ENCODE assay signal across 13 cellular contexts in genomic region chr10:102620615-102621417, GRCh38. TPM values are rescaled to one million over a fixed set of nuclear protein-coding genes. Genes with fewer than 3 reads are reported as not detected.
DNase-seq lines count a peak whose midpoint lies in the region; TF ChIP-seq lines count a peak whose summit lies in the region.
"Had no signal": no experiment of that assay in that cellular context is flagged by ENCODE, and none has a peak within 500 bp of the region (broad histone marks: within the 10 kb centered on the region; RNA-seq: fewer than 3 reads in every experiment).

No MANE protein-coding gene starts in this region.

- no CpG with 5 or more reads among the region's 14 CpGs for WGBS in trophoblast cell (ENCODE audit: extremely low coverage, insufficient coverage, insufficient read length)

- POLR2A ChIA-PET in activated CD4-positive, alpha-beta T cell treated with anti-CD3 and anti-CD28 coated beads, Interleukin-2, amount 10 ng/mL, durations not matched to agents 7 days and 5 days (lab: Charles Lee), result no interaction called here

- no peak overlapping the region for H3K9ac ChIP-seq in trophoblast cell (ENCODE audit: low read length)

- no peaks in the 10 kb centered on the region for H3K27me3 ChIP-seq in trophoblast cell (ENCODE audit: insufficient read depth, low read length)
- no peaks in the 10 kb centered on the region for H3K27me3 ChIP-seq in uterus
- H3K27me3 ChIP-seq: right lobe of liver had no signal

- peak overlapping the region; percentile 16 for H3K18ac ChIP-seq in trophoblast cell (ENCODE audit: low read length)

- H3K4me1 ChIP-seq in trophoblast cell (ENCODE audit: control insufficient read depth in 1 of 2, insufficient read depth in 2 of 2, low read length in 2 of 2) (peaks cover 29 to 38% of the 10 kb centered on the region in 2 experiments), uterus (no peaks in the 10 kb centered on the region)

- H2BK5ac ChIP-seq in trophoblast cell (ENCODE audit: low read depth, low read length, poor library complexity), result peak overlapping the region; percentile 20

- CTCF ChIA-PET in activated CD4-positive, alpha-beta T cell treated with anti-CD3 and anti-CD28 coated beads, Interleukin-2, amount 10 ng/mL, durations not matched to agents 7 days and 5 days (lab: Charles Lee), result interaction anchor here (0.5 kb wide), 1 partner anchor 600 kb away, joined by 3 read pairs; no protein-coding TSS in a partner anchor

- no peak overlapping the region for H2AFZ ChIP-seq in trophoblast cell (ENCODE audit: insufficient read depth, low read length, poor library complexity)

- H3K36me3 ChIP-seq in trophoblast cell (ENCODE audit: control insufficient read depth in 1 of 2, insufficient read depth in 2 of 2, low read length in 2 of 2), result peaks cover 34 to 36% of the 10 kb centered on the region in 2 experiments
- H3K36me3 ChIP-seq in uterus, result no peaks in the 10 kb centered on the region

- H4K91ac ChIP-seq in trophoblast cell (ENCODE audit: low read depth, low read length), result peak overlapping the region; percentile 72

- peak overlapping the region; percentile 65 for H3K14ac ChIP-seq in trophoblast cell (ENCODE audit: low read length)

- peak overlapping the region; percentile 63 for H3K27ac ChIP-seq in trophoblast cell (ENCODE audit: low read depth, low read length)
- peak overlapping the region; percentile 14 to 34 for H3K27ac ChIP-seq in uterus
- H3K27ac ChIP-seq: right lobe of liver had no signal

- H3K4me1 Mint-ChIP-seq in activated CD4-positive, alpha-beta T cell treated with anti-CD3 and anti-CD28 coated beads, Interleukin-2, amount 10 ng/mL, durations not matched to agents 7 days and 5 days, result peaks cover 5% of the 10 kb centered on the region

- DNase-seq in activated CD4-positive, alpha-beta T cell treated with anti-CD3 and anti-CD28 coated beads, Interleukin-2, amount 10 ng/mL, durations not matched to agents 7 days and 5 days, result no peak
- no peak for DNase-seq in activated CD4-positive, alpha-beta T cell treated with anti-CD3 and anti-CD28 coated beads, Interleukin-2, amount 50 U/mL, for 1 hour
- DNase-seq in cardiac septum (ENCODE audit: low spot score) (peak; percentile 74), trophoblast cell (no peak), uterus (no peak), NCI-H82 (lab: John Stamatoyannopoulos, UW) (no peak), NCI-H2107 treated with DMSO at 0.1 percent for 48 hours (lab: John Stamatoyannopoulos, UW; ENCODE audit: unreplicated experiment) (no peak), NCI-H146 treated with DMSO at 0.1 percent for 48 hours (lab: John Stamatoyannopoulos, UW; ENCODE audit: unreplicated experiment) (no peak)
- DNase-seq: DMS79 treated with DMSO at 0.1 percent for 48 hours, NCI-H226 had no signal

- H3K79me1 ChIP-seq in trophoblast cell (ENCODE audit: low read length), result peaks cover 19% of the 10 kb centered on the region

- TF ChIP-seq CTCF in uterus (IDR thresholded peaks at IDR 0.05), result no peak

- no peak overlapping the region for H2AK5ac ChIP-seq in trophoblast cell (ENCODE audit: low read length)

- TF ChIP-seq POLR2A in uterus (IDR thresholded peaks at IDR 0.05), result no peak

- no peaks in the 10 kb centered on the region for H3K9me3 Mint-ChIP-seq in activated CD4-positive, alpha-beta T cell treated with anti-CD3 and anti-CD28 coated beads, Interleukin-2, amount 10 ng/mL, durations not matched to agents 7 days and 5 days
- H3K9me3 Mint-ChIP-seq: memory B cell, WTC11 had no signal

- peak overlapping the region; percentile 21 for H2BK12ac ChIP-seq in trophoblast cell (ENCODE audit: low read length)

- no peak overlapping the region for H3K4me3 Mint-ChIP-seq in activated CD4-positive, alpha-beta T cell treated with anti-CD3 and anti-CD28 coated beads, Interleukin-2, amount 10 ng/mL, durations not matched to agents 7 days and 5 days
- H3K4me3 Mint-ChIP-seq: memory B cell, WTC11 had no signal

- H2BK120ac ChIP-seq in trophoblast cell (ENCODE audit: insufficient read depth, low read length, poor library complexity), result peak overlapping the region; percentile 23

- peaks cover 3% of the 10 kb centered on the region for H3K79me2 ChIP-seq in trophoblast cell (ENCODE audit: control insufficient read depth, insufficient read depth, low read length, poor library complexity)

- H4K12ac ChIP-seq in trophoblast cell (ENCODE audit: low read depth, low read length), result no peak overlapping the region

- H3K9me3 ChIP-seq in trophoblast cell (ENCODE audit: insufficient read depth, low read depth, low read length) (peaks cover 5% of the 10 kb centered on the region), uterus (no peaks in the 10 kb centered on the region)
- H3K9me3 ChIP-seq: right lobe of liver had no signal

- H3K4ac ChIP-seq in trophoblast cell (ENCODE audit: low read depth, low read length), result no peak overlapping the region

- peaks cover 4% of the 10 kb centered on the region for H3K36me3 Mint-ChIP-seq in activated CD4-positive, alpha-beta T cell treated with anti-CD3 and anti-CD28 coated beads, Interleukin-2, amount 10 ng/mL, durations not matched to agents 7 days and 5 days (ENCODE audit: low read depth)
- H3K36me3 Mint-ChIP-seq: WTC11 had no signal

- no peak overlapping the region for H3K4me3 ChIP-seq in trophoblast cell (ENCODE audit: low read depth, low read length)
- H3K4me3 ChIP-seq in uterus, result no peak overlapping the region
- H3K4me3 ChIP-seq: right lobe of liver had no signal

- peak overlapping the region; percentile 3 for H4K8ac ChIP-seq in trophoblast cell (ENCODE audit: low read depth, low read length)

- no peak overlapping the region for H3K23ac ChIP-seq in trophoblast cell (ENCODE audit: low read length)

- intact Hi-C loops in cardiac septum (cut with DNase I), result no loop called here
- intact Hi-C loops in uterus (cut with DNase I; ENCODE audit: low total_unique reads), result no loop called here

- peak overlapping the region; percentile 57 for H3K27ac Mint-ChIP-seq in activated CD4-positive, alpha-beta T cell treated with anti-CD3 and anti-CD28 coated beads, Interleukin-2, amount 10 ng/mL, durations not matched to agents 7 days and 5 days
- H3K27ac Mint-ChIP-seq: memory B cell had no signal

- no peak overlapping the region for H3K4me2 ChIP-seq in trophoblast cell (ENCODE audit: low read length)

- H3K27me3 Mint-ChIP-seq in activated CD4-positive, alpha-beta T cell treated with anti-CD3 and anti-CD28 coated beads, Interleukin-2, amount 10 ng/mL, durations not matched to agents 7 days and 5 days, result no peaks in the 10 kb centered on the region
- H3K27me3 Mint-ChIP-seq: memory B cell had no signal

RNA-seq across cellular contexts. Expression of gene TRIM8, which starts 23.5 kb away (rescaled TPM):
- 10 to 100 TPM; 40.2 to 42.7 TPM for total RNA-seq in activated CD4-positive, alpha-beta T cell treated with anti-CD3 and anti-CD28 coated beads, Interleukin-2, amount 10 ng/mL, durations not matched to agents 7 days and 5 days
- total RNA-seq in cardiac septum (99.6 TPM), uterus (100 to 1,000 TPM in 2 of 4 donors, 10 to 100 TPM in 2; 71.2 to 119 (median 102) TPM)
- 36.7 and 37.2 TPM in 2 replicates for polyA plus RNA-seq in trophoblast cell (2013)
